In genomic region chr12:112528521-112528920, GRCh38 we compare ENCODE assay signal across 8 cellular contexts.
"Had no signal": no experiment of that assay in that cellular context is flagged by ENCODE, and none has a peak within 500 bp of the region (broad histone marks: within the 10 kb centered on the region; RNA-seq: fewer than 3 reads in every experiment).

No MANE protein-coding gene starts in this region.

- H3K4me1 ChIP-seq: HAP-1 had no signal

- H3K4me3 ChIP-seq: GM23248, GM23338, HAP-1 had no signal

- DNase-seq: GM23248, GOT3, H7, H9, HCEC 1CT, HFFc6 had no signal

- H3K9me3 ChIP-seq: HAP-1 had no signal

- H3K36me3 ChIP-seq: HAP-1 had no signal

- H3K27ac ChIP-seq: GM23248 had no signal
